1 cellular context compared by ENCODE assay signal in the genomic region with DNA sequence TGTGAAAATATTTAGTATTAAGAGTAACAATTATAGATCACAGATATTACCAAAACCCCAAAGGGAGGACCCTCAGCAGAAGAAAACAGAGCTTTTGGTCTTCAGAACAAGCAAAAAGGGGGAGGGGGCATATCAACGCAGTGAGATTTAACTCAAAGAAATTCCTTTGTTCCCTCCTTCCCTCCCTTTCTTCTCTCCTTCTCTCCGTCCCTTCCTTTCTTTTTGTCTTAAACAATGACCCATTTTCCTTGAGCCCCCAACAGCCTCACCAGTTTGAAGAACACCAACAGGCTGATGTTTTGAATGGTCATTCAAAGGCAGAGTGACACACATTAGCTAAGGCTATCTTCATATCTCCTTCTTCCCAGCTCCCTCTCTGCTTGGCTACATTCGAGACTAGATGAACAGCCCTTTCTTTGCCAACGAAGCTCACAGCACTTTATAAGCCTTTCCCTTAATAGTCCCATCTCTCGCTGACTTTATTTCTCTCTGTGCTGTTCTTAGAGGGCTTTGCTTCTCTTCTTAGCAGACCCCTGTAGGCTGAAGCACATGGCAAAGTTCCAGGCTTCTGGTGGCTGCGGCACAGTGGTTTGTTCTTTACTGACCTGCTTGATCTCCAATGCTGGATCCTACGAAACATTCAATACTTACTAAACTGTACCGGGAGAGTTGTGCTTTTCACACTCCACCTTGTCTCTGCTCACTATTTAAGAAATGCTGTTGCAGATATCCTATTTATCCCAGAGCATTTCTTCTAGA.
TF ChIP-seq lines count a peak whose summit lies in the region.

No MANE protein-coding gene starts in this region.

TF ChIP-seq in WTC11, 78 proteins besides CTCF, POLR2A, EP300 and RAD21 (continued from another document):
- TF ChIP-seq, protein P1, sequence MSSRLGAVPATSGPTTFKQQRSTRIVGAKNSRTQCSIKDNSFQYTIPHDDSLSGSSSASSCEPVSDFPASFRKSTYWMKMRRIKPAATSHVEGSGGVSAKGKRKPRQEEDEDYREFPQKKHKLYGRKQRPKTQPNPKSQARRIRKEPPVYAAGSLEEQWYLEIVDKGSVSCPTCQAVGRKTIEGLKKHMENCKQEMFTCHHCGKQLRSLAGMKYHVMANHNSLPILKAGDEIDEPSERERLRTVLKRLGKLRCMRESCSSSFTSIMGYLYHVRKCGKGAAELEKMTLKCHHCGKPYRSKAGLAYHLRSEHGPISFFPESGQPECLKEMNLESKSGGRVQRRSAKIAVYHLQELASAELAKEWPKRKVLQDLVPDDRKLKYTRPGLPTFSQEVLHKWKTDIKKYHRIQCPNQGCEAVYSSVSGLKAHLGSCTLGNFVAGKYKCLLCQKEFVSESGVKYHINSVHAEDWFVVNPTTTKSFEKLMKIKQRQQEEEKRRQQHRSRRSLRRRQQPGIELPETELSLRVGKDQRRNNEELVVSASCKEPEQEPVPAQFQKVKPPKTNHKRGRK (CRISPR knock-in tag; IDR thresholded peaks at IDR 0.05; ENCODE audit: borderline replicate concordance) = no peak
- no peak for TF ChIP-seq ZNF138 (CRISPR knock-in tag; conservative IDR thresholded peaks at IDR 0.05)
- no peak for TF ChIP-seq ZNF425 (CRISPR knock-in tag; conservative IDR thresholded peaks at IDR 0.05)
- TF ChIP-seq, protein P2, sequence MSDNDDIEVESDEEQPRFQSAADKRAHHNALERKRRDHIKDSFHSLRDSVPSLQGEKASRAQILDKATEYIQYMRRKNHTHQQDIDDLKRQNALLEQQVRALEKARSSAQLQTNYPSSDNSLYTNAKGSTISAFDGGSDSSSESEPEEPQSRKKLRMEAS (CRISPR knock-in tag; IDR thresholded peaks at IDR 0.05) = no peak
- TF ChIP-seq ZSCAN18 (CRISPR knock-in tag; IDR thresholded peaks at IDR 0.05) = no peak
- TF ChIP-seq IRF2 (CRISPR knock-in tag; IDR thresholded peaks at IDR 0.05; ENCODE audit: borderline replicate concordance, low read depth) = no peak
- no peak for TF ChIP-seq RORB (CRISPR knock-in tag; IDR thresholded peaks at IDR 0.05)
- TF ChIP-seq NR3C1 (CRISPR knock-in tag; conservative IDR thresholded peaks at IDR 0.05; ENCODE audit: low read depth) = no peak
- no peak for TF ChIP-seq GRHL2 (CRISPR knock-in tag; IDR thresholded peaks at IDR 0.05; ENCODE audit: insufficient replicate concordance, severe bottlenecking)
- TF ChIP-seq NR1H2 (CRISPR knock-in tag; IDR thresholded peaks at IDR 0.05) = no peak
- TF ChIP-seq ZNF671 (CRISPR knock-in tag; IDR thresholded peaks at IDR 0.05) = no peak
- TF ChIP-seq FOXP4 (CRISPR knock-in tag; IDR thresholded peaks at IDR 0.05) = no peak
